16 cellular contexts compared by ENCODE assay signal in the genomic region with DNA sequence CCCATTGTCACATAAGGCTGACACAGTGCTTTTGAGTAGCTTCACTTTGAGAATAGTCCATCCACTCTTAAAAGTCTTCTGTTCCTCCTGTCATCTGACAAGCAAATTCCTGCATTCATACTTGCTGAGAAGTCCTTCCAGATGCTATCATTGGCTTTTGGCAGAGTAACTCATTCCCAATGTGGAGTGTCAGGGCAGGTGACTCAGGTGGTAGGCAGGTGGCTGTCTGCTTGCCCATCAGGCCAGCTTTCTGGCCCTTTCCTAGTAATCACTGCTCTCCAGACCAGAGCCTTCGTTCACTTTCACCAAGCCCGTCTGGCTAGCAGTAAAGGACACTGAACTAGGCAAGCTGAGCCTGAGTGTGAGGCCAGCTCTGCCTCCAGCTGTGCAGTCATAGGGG.
"Had no signal": no experiment of that assay in that cellular context is flagged by ENCODE, and none has a peak within 500 bp of the region (broad histone marks: within the 10 kb centered on the region; RNA-seq: fewer than 3 reads in every experiment).

No MANE protein-coding gene starts in this region.

- H3K27me3 ChIP-seq: hepatocyte, stomach, transverse colon, uterus had no signal

- H3K4me2 ChIP-seq: hepatocyte had no signal

- H3K27ac ChIP-seq: hepatocyte, stomach, thoracic aorta, transverse colon, uterus had no signal

- H3K36me3 ChIP-seq: stomach, thoracic aorta, transverse colon, uterus had no signal

- ATAC-seq: effector memory CD8-positive, alpha-beta T cell; naive thymus-derived CD4-positive, alpha-beta T cell; right cardiac atrium had no signal

- H3K4me3 ChIP-seq: hepatocyte, stomach, thoracic aorta, transverse colon, uterus had no signal

- H3K79me2 ChIP-seq: hepatocyte had no signal

- H3K4me1 ChIP-seq: stomach, transverse colon, uterus had no signal

- DNase-seq: effector memory CD8-positive, alpha-beta T cell; erythroblast; foreskin melanocyte; head of caudate nucleus; naive thymus-derived CD4-positive, alpha-beta T cell; posterior cingulate gyrus; right cardiac atrium; small intestine; stimulated activated CD4-positive, alpha-beta T cell treated with anti-CD3 and anti-CD28 coated beads, Interleukin-12 subunit alpha, Interleukin-12 subunit beta, amount 100 ng/mL, for 4 hours; stimulated activated naive CD4-positive, alpha-beta T cell; stomach; substantia nigra; transverse colon; uterus had no signal

- H2AFZ ChIP-seq: hepatocyte had no signal

- H3K9me3 ChIP-seq: stomach, thoracic aorta, transverse colon, uterus had no signal
